In genomic region chr5:43191740-43192557, GRCh38 we compare ENCODE assay signal across 8 cellular contexts.
DNase-seq lines count a peak whose midpoint lies in the region; TF ChIP-seq lines count a peak whose summit lies in the region.

TSS of gene NIM1K (plus strand) at chr5:43192225. CDS start at chr5:43245776, 53,551 bp downstream.

- peak; percentile 7 for TF ChIP-seq CTCF in GM10266 (IDR thresholded peaks at IDR 0.05; ENCODE audit: control insufficient read depth, insufficient read depth, low read depth, missing control alignments)

- peaks cover 3% of the 10 kb centered on the region for H3K27me3 ChIP-seq in effector memory CD4-positive, alpha-beta T cell (replicated peaks; ENCODE audit: control insufficient read depth, insufficient read depth, low read length, poor library complexity, severe bottlenecking)

- H3K36me3 ChIP-seq in effector memory CD4-positive, alpha-beta T cell (ENCODE audit: control insufficient read depth, insufficient read depth, low read length): no peaks in the 10 kb centered on the region

- H3K9me3 ChIP-seq in effector memory CD4-positive, alpha-beta T cell (ENCODE audit: control insufficient read depth, low read length): no peaks in the 10 kb centered on the region

- peak; percentile 76 for DNase-seq in GM10266 (ENCODE audit: extremely low spot score)
- peak; percentile 12 for DNase-seq in GOT3 (lab: John Stamatoyannopoulos, UW)
- DNase-seq in NCI-H1092 (lab: John Stamatoyannopoulos, UW): peak; percentile 45
- DNase-seq in activated CD4-positive, alpha-beta T cell treated with anti-CD3 and anti-CD28 coated beads, Interleukin-2, amount 50 U/mL, for 4 hours: peak; percentile 14 to 17
- peak in 2 of 3 donors; percentile 3 to 12 for DNase-seq in effector memory CD4-positive, alpha-beta T cell
- peak; percentile 90 for DNase-seq in medulla oblongata (ENCODE audit: extremely low spot score)
- DNase-seq in stimulated activated CD4-positive, alpha-beta T cell treated with anti-CD3 and anti-CD28 coated beads, TNF-alpha, amount 100 ng/mL, for 24 hours (ENCODE audit: low read depth in 3 of 3): peak in 2 of 3 experiments; percentile 13 to 35
- no peak for DNase-seq in NCI-H187 treated with DMSO at 0.1 percent for 48 hours (lab: John Stamatoyannopoulos, UW)

- H3K4me3 ChIP-seq in effector memory CD4-positive, alpha-beta T cell (ENCODE audit: insufficient read depth, low read depth, low read length, poor library complexity, severe bottlenecking): peak within 1 kb of the TSS; percentile 61

- peak within 1 kb of the TSS; percentile 18 for H3K27ac ChIP-seq in effector memory CD4-positive, alpha-beta T cell (ENCODE audit: insufficient read depth, low read length, poor library complexity, severe bottlenecking)

- peaks cover 19% of the 10 kb centered on the region for H3K4me1 ChIP-seq in effector memory CD4-positive, alpha-beta T cell (ENCODE audit: control insufficient read depth, insufficient read depth, low read length, poor library complexity, severe bottlenecking)
